In the genomic region with DNA sequence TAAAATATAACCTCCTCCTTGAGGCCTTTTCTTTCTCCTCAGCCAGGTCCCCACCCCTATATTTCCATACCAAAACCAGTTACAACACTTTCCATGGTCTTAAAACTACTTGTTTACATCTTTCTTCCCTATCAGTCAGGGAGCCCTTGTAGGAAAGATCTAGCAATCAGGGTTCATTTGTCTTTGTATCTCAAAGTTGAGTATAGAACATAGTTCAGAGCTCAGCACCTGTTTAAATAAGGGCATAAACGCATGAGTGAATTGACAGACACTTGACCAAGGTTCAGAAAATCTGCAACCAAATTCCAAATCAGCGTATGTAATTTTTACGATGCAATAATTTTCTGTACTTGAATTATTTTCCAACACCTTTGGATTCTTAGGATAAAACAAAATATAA, we compare ENCODE assay signal across 27 cellular contexts.
"Had no signal": no experiment of that assay in that cellular context is flagged by ENCODE, and none has a peak within 500 bp of the region (broad histone marks: within the 10 kb centered on the region; RNA-seq: fewer than 3 reads in every experiment).

No MANE protein-coding gene starts in this region.

- H3K9me3 ChIP-seq: right lobe of liver, thoracic aorta, tibial nerve, upper lobe of right lung, uterus had no signal

- H3K27ac ChIP-seq: right lobe of liver, thoracic aorta, tibial nerve, upper lobe of right lung, uterus had no signal

- DNase-seq: cerebellar nuclear complex; cortex of kidney; effector memory CD8-positive, alpha-beta T cell; hypothalamus; immature natural killer cell; islet precursor cell; mesendoderm; midbrain; naive thymus-derived CD8-positive, alpha-beta T cell; nephron progenitor cell; nucleus accumbens; posterior cingulate gyrus; retina; right lobe of liver; stimulated activated CD4-positive, alpha-beta T cell treated with anti-CD3 and anti-CD28 coated beads, Interleukin-12 subunit alpha, Interleukin-12 subunit beta, amount 100 ng/mL, for 4 hours; stimulated activated CD4-positive, alpha-beta T cell treated with anti-CD3 and anti-CD28 coated beads, Interleukin-2, amount 100 ng/mL, for 24 hours; stimulated activated CD4-positive, alpha-beta T cell treated with anti-CD3 and anti-CD28 coated beads, Interleukin-4, amount 100 ng/mL, for 4 hours; stimulated activated naive B cell treated with anti-CD40 and anti-IgM and Interleukin-4, amounts not matched to agents 10 μg/mL and 1 μg/mL and 100 μg/mL, for 72 hours; upper lobe of right lung; uterus had no signal

- H3K36me3 Mint-ChIP-seq: immature natural killer cell; naive thymus-derived CD8-positive, alpha-beta T cell; stimulated activated naive B cell treated with anti-CD40 and anti-IgM and Interleukin-4, amounts not matched to agents 10 μg/mL and 1 μg/mL and 100 μg/mL, for 72 hours had no signal

- ATAC-seq: effector memory CD8-positive, alpha-beta T cell; left lobe of liver; naive thymus-derived CD8-positive, alpha-beta T cell; right lobe of liver; stimulated activated naive B cell treated with anti-CD40 and anti-IgM and Interleukin-4, amounts not matched to agents 10 μg/mL and 1 μg/mL and 100 μg/mL, for 72 hours; upper lobe of right lung had no signal

- H3K27ac Mint-ChIP-seq: effector memory CD8-positive, alpha-beta T cell; immature natural killer cell; naive thymus-derived CD8-positive, alpha-beta T cell; nephron progenitor cell; stimulated activated naive B cell treated with anti-CD40 and anti-IgM and Interleukin-4, amounts not matched to agents 10 μg/mL and 1 μg/mL and 100 μg/mL, for 72 hours; stimulated activated naive CD8-positive, alpha-beta T cell treated with anti-CD3 and anti-CD28 coated beads, Interleukin-15, Interleukin-2, amounts not matched to agents 100 ng/mL and 50 ng/mL, for 24 hours had no signal

- FAIRE-seq: endometrium, frontal cortex had no signal

- H3K4me2 ChIP-seq: smooth muscle cell had no signal

- H3K4me1 ChIP-seq: right lobe of liver, tibial nerve, upper lobe of right lung, uterus had no signal

- H3K9me3 Mint-ChIP-seq: effector memory CD8-positive, alpha-beta T cell; stimulated activated naive B cell treated with anti-CD40 and anti-IgM and Interleukin-4, amounts not matched to agents 10 μg/mL and 1 μg/mL and 100 μg/mL, for 72 hours; stimulated activated naive CD8-positive, alpha-beta T cell treated with anti-CD3 and anti-CD28 coated beads, Interleukin-15, Interleukin-2, amounts not matched to agents 100 ng/mL and 50 ng/mL, for 24 hours had no signal

- H3K27me3 ChIP-seq: tibial nerve, upper lobe of right lung, uterus had no signal

- H3K36me3 ChIP-seq: right lobe of liver, thoracic aorta, tibial nerve, upper lobe of right lung, uterus had no signal

- H3K4me3 ChIP-seq: right lobe of liver, smooth muscle cell, thoracic aorta, tibial nerve, upper lobe of right lung, uterus had no signal
